In the genomic region with DNA sequence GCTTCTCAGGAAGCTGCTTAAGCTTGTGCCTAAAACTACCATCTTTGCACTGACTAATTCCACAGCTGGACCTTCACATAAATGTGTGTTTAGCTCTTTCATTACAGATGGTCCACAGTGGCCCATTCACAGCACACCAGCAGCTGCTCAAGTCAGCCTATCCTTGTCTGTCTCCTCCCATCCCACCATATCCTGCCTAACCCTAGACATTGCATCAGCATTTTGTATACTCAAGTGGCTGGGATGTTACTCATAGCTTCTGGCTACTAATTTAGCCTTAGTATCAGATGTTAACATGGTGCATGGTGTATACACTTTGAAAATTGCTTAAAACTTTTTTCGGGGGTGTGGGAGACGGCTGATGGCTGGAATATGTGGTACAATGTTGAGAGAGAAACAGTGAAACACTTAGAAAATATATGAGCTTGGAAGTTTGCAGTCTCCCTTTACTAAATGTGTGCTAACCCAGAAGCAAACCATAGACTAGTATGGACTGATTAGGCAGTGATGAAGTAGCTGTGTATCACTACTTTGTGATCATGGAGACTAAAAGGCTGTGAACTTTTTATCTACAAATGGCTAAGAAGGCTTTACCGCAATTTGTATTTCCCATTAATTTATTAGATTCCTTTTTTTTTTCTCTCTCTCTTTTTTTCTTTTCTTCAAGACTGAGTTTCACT, we compare ENCODE assay signal across 1 cellular context.
A peak's percentile ranks its signal among the peaks of the same experiment; 100 is the strongest.
TF ChIP-seq lines count a peak whose summit lies in the region.

No MANE protein-coding gene starts in this region.

TF ChIP-seq in K562, 482 proteins besides CTCF, POLR2A, EP300 and RAD21 (continued from another document and continues in another):
- TF ChIP-seq ATF7 (IDR thresholded peaks at IDR 0.05) (peak; percentile 65; the same call in 1 of the 2 replicates), FUS (optimal IDR thresholded peaks at IDR 0.05; ENCODE audit: low read depth, low read length) (no peak), PTTG1 (tag; IDR thresholded peaks at IDR 0.05; ENCODE audit: low read depth) (no peak), ZNF175 (CRISPR knock-in tag; IDR thresholded peaks at IDR 0.05; ENCODE audit: low read depth) (peak; percentile 36; the same call in 1 of the 2 replicates), IFI16 (CRISPR knock-in tag; IDR thresholded peaks at IDR 0.05) (no peak), TRIM24 (IDR thresholded peaks at IDR 0.05) (peak in 1 of 2 experiments; percentile 54; a peak in 2 of 4 replicates), EHMT2 (IDR thresholded peaks at IDR 0.05) (peak; percentile 51; the same call in 1 of the 2 replicates), SMARCC2 (IDR thresholded peaks at IDR 0.05; ENCODE audit: low read depth) (no peak), TBL1XR1 (IDR thresholded peaks at IDR 0.05; ENCODE audit: low read length in 2 of 2) (no peak), CHD1 (IDR thresholded peaks at IDR 0.05; ENCODE audit: low read length) (no peak), RAD51 (IDR thresholded peaks at IDR 0.05; ENCODE audit: borderline replicate concordance, low read depth) (no peak), ILK (tag; IDR thresholded peaks at IDR 0.05; ENCODE audit: borderline replicate concordance, low read depth) (no peak), C11orf30 (IDR thresholded peaks at IDR 0.05; ENCODE audit: low read depth) (peak; percentile 29; the same call in 1 of the 2 replicates), NCOA2 (IDR thresholded peaks at IDR 0.05; ENCODE audit: partially characterized antibody in 2 of 2) (no peak), ATF3 (IDR thresholded peaks at IDR 0.05) (peak; percentile 96), ATF3 (CRISPR knock-in tag; conservative IDR thresholded peaks at IDR 0.05) (no peak), DMBX1 (CRISPR knock-in tag; IDR thresholded peaks at IDR 0.05; ENCODE audit: borderline replicate concordance) (no peak), ARID1B (IDR thresholded peaks at IDR 0.05) (no peak; the same call in 1 of the 2 replicates), ZNF184 (CRISPR knock-in tag; IDR thresholded peaks at IDR 0.05) (no peak), PCBP2 (IDR thresholded peaks at IDR 0.05; ENCODE audit: low read depth, low read length, poor library complexity, severe bottlenecking) (no peak), DEAF1 (CRISPR knock-in tag; IDR thresholded peaks at IDR 0.05) (no peak), SMAD1 (IDR thresholded peaks at IDR 0.05; ENCODE audit: low read depth, low read length, partially characterized antibody) (no peak), ZNF12 (CRISPR knock-in tag; IDR thresholded peaks at IDR 0.05) (no peak), CBFA2T3 (IDR thresholded peaks at IDR 0.05) (no peak), NRF1 (conservative IDR thresholded peaks at IDR 0.05 in 1 of 2, IDR thresholded peaks at IDR 0.05 in 1 of 2) (peak; percentile 31 to 52; a peak in 1 of 4 replicates), RNF2 (IDR thresholded peaks at IDR 0.05) (no peak), FOXM1 (IDR thresholded peaks at IDR 0.05; ENCODE audit: low read depth) (no peak), FOXM1 (CRISPR knock-in tag; IDR thresholded peaks at IDR 0.05; ENCODE audit: low read depth) (no peak), CEBPB (tag; IDR thresholded peaks at IDR 0.05) (peak; percentile 37; the same call in 1 of the 2 replicates), KAT2B (IDR thresholded peaks at IDR 0.05; ENCODE audit: low read depth, low read length) (no peak), ZC3H4 (CRISPR knock-in tag; IDR thresholded peaks at IDR 0.05; ENCODE audit: borderline replicate concordance) (no peak), ZC3H8 (IDR thresholded peaks at IDR 0.05) (no peak), POLR2H (tag; IDR thresholded peaks at IDR 0.05; ENCODE audit: low read depth) (peak; percentile 47; the same call in 1 of the 2 replicates), FOXA1 (IDR thresholded peaks at IDR 0.05; ENCODE audit: borderline replicate concordance) (no peak), ZNF121 (CRISPR knock-in tag; conservative IDR thresholded peaks at IDR 0.05) (no peak)
- TF ChIP-seq, protein P1, sequence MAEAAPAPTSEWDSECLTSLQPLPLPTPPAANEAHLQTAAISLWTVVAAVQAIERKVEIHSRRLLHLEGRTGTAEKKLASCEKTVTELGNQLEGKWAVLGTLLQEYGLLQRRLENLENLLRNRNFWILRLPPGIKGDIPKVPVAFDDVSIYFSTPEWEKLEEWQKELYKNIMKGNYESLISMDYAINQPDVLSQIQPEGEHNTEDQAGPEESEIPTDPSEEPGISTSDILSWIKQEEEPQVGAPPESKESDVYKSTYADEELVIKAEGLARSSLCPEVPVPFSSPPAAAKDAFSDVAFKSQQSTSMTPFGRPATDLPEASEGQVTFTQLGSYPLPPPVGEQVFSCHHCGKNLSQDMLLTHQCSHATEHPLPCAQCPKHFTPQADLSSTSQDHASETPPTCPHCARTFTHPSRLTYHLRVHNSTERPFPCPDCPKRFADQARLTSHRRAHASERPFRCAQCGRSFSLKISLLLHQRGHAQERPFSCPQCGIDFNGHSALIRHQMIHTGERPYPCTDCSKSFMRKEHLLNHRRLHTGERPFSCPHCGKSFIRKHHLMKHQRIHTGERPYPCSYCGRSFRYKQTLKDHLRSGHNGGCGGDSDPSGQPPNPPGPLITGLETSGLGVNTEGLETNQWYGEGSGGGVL (CRISPR knock-in tag; IDR thresholded peaks at IDR 0.05): no peak
- TF ChIP-seq, protein P2, sequence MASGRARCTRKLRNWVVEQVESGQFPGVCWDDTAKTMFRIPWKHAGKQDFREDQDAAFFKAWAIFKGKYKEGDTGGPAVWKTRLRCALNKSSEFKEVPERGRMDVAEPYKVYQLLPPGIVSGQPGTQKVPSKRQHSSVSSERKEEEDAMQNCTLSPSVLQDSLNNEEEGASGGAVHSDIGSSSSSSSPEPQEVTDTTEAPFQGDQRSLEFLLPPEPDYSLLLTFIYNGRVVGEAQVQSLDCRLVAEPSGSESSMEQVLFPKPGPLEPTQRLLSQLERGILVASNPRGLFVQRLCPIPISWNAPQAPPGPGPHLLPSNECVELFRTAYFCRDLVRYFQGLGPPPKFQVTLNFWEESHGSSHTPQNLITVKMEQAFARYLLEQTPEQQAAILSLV (tag; IDR thresholded peaks at IDR 0.05): peak; percentile 77
- TF ChIP-seq, protein P3, sequence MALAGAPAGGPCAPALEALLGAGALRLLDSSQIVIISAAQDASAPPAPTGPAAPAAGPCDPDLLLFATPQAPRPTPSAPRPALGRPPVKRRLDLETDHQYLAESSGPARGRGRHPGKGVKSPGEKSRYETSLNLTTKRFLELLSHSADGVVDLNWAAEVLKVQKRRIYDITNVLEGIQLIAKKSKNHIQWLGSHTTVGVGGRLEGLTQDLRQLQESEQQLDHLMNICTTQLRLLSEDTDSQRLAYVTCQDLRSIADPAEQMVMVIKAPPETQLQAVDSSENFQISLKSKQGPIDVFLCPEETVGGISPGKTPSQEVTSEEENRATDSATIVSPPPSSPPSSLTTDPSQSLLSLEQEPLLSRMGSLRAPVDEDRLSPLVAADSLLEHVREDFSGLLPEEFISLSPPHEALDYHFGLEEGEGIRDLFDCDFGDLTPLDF (CRISPR knock-in tag; IDR thresholded peaks at IDR 0.05): no peak
- TF ChIP-seq, protein P4, sequence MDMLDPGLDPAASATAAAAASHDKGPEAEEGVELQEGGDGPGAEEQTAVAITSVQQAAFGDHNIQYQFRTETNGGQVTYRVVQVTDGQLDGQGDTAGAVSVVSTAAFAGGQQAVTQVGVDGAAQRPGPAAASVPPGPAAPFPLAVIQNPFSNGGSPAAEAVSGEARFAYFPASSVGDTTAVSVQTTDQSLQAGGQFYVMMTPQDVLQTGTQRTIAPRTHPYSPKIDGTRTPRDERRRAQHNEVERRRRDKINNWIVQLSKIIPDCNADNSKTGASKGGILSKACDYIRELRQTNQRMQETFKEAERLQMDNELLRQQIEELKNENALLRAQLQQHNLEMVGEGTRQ (CRISPR knock-in tag; IDR thresholded peaks at IDR 0.05): no peak
- TF ChIP-seq, protein P5, sequence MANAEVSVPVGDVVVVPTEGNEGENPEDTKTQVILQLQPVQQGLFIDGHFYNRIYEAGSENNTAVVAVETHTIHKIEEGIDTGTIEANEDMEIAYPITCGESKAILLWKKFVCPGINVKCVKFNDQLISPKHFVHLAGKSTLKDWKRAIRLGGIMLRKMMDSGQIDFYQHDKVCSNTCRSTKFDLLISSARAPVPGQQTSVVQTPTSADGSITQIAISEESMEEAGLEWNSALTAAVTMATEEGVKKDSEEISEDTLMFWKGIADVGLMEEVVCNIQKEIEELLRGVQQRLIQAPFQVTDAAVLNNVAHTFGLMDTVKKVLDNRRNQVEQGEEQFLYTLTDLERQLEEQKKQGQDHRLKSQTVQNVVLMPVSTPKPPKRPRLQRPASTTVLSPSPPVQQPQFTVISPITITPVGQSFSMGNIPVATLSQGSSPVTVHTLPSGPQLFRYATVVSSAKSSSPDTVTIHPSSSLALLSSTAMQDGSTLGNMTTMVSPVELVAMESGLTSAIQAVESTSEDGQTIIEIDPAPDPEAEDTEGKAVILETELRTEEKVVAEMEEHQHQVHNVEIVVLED (CRISPR knock-in tag; IDR thresholded peaks at IDR 0.05): no peak
- TF ChIP-seq, protein P6, sequence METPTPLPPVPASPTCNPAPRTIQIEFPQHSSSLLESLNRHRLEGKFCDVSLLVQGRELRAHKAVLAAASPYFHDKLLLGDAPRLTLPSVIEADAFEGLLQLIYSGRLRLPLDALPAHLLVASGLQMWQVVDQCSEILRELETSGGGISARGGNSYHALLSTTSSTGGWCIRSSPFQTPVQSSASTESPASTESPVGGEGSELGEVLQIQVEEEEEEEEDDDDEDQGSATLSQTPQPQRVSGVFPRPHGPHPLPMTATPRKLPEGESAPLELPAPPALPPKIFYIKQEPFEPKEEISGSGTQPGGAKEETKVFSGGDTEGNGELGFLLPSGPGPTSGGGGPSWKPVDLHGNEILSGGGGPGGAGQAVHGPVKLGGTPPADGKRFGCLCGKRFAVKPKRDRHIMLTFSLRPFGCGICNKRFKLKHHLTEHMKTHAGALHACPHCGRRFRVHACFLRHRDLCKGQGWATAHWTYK (CRISPR knock-in tag; IDR thresholded peaks at IDR 0.05): no peak
- TF ChIP-seq, protein P7, sequence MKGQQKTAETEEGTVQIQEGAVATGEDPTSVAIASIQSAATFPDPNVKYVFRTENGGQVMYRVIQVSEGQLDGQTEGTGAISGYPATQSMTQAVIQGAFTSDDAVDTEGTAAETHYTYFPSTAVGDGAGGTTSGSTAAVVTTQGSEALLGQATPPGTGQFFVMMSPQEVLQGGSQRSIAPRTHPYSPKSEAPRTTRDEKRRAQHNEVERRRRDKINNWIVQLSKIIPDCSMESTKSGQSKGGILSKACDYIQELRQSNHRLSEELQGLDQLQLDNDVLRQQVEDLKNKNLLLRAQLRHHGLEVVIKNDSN (CRISPR knock-in tag; IDR thresholded peaks at IDR 0.05): no peak
- TF ChIP-seq, protein P8, sequence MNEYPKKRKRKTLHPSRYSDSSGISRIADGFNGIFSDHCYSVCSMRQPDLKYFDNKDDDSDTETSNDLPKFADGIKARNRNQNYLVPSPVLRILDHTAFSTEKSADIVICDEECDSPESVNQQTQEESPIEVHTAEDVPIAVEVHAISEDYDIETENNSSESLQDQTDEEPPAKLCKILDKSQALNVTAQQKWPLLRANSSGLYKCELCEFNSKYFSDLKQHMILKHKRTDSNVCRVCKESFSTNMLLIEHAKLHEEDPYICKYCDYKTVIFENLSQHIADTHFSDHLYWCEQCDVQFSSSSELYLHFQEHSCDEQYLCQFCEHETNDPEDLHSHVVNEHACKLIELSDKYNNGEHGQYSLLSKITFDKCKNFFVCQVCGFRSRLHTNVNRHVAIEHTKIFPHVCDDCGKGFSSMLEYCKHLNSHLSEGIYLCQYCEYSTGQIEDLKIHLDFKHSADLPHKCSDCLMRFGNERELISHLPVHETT (CRISPR knock-in tag; conservative IDR thresholded peaks at IDR 0.05 in 1 of 2, IDR thresholded peaks at IDR 0.05 in 1 of 2): no peak
